1 cellular context compared by ENCODE assay signal in the genomic region with DNA sequence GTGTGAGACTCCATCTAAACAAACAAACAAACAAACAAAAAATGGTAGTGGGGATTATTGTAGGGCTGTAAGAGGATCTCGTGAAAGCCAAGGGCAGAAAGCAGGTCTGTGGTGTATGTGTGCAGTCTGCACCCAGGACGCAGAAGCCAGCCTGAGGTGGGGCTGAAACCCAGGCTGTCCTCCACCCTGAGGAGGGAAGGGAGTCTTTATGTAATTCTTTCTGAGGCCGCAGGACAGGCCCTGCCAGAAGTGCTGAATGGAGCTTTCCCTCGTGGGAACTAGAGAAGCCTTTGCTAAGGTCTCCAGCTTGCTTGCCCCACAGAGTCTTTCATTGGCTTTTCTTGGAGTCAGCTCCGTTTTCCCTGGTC.
TF ChIP-seq lines count a peak whose summit lies in the region.

No MANE protein-coding gene starts in this region.

TF ChIP-seq in H1, 55 proteins besides CTCF, POLR2A, EP300 and RAD21:
- TF ChIP-seq MAFK (IDR thresholded peaks at IDR 0.05; ENCODE audit: low read depth, low read length) = no peak
- TF ChIP-seq EGR1 (IDR thresholded peaks at IDR 0.05; ENCODE audit: borderline replicate concordance, low read depth, low read length) = no peak
- no peak for TF ChIP-seq CBX5 (IDR thresholded peaks at IDR 0.05; ENCODE audit: low read depth, low read length)
- no peak for TF ChIP-seq JUN (IDR thresholded peaks at IDR 0.05; ENCODE audit: low read depth, low read length)
- TF ChIP-seq SUZ12 (IDR thresholded peaks at IDR 0.05; ENCODE audit: low read length) = no peak
- no peak for TF ChIP-seq JUND (IDR thresholded peaks at IDR 0.05; ENCODE audit: low read length)
- TF ChIP-seq SRF (IDR thresholded peaks at IDR 0.05; ENCODE audit: low read depth, low read length) = no peak
- no peak for TF ChIP-seq HDAC6 (IDR thresholded peaks at IDR 0.05; ENCODE audit: low read depth, low read length)
- no peak for TF ChIP-seq CHD2 (IDR thresholded peaks at IDR 0.05; ENCODE audit: low read length)
- TF ChIP-seq CHD1 (IDR thresholded peaks at IDR 0.05; ENCODE audit: low read depth, low read length) = no peak
- TF ChIP-seq, protein P1, sequence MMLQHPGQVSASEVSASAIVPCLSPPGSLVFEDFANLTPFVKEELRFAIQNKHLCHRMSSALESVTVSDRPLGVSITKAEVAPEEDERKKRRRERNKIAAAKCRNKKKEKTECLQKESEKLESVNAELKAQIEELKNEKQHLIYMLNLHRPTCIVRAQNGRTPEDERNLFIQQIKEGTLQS (IDR thresholded peaks at IDR 0.05; ENCODE audit: insufficient read depth, low read depth, low read length) = no peak
- TF ChIP-seq ZNF274 (IDR thresholded peaks at IDR 0.05; ENCODE audit: borderline replicate concordance, extremely low read depth, low read length) = no peak
- TF ChIP-seq RFX5 (IDR thresholded peaks at IDR 0.05; ENCODE audit: borderline replicate concordance, low read depth, low read length) = no peak
- no peak for TF ChIP-seq YY1 (IDR thresholded peaks at IDR 0.05; ENCODE audit: low read depth, low read length)
- TF ChIP-seq, protein P2, sequence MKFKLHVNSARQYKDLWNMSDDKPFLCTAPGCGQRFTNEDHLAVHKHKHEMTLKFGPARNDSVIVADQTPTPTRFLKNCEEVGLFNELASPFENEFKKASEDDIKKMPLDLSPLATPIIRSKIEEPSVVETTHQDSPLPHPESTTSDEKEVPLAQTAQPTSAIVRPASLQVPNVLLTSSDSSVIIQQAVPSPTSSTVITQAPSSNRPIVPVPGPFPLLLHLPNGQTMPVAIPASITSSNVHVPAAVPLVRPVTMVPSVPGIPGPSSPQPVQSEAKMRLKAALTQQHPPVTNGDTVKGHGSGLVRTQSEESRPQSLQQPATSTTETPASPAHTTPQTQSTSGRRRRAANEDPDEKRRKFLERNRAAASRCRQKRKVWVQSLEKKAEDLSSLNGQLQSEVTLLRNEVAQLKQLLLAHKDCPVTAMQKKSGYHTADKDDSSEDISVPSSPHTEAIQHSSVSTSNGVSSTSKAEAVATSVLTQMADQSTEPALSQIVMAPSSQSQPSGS (IDR thresholded peaks at IDR 0.05; ENCODE audit: low read length) = no peak
